ENCODE assay signal across 23 cellular contexts in the genomic region with DNA sequence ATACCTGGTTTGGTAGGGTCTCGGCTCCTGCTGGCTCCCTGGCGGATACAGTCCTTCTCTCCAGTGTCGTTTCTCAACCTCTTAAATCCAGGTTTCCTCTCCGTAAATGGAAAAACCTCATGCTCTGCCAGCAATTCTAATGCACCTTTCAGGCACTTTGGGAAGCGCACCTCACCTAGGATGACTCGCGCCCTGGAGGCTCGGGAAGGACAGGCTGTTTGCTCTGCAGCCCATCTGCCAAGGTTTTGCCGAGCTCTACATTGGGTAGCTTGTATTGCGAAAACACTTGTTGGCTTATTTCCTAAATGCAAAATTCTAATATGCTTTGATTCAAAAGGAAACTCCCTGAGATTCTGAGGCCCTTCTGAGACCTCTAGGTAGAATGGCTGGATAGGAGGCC.
A peak's percentile ranks its signal among the peaks of the same experiment; 100 is the strongest.
DNase-seq lines count a peak whose midpoint lies in the region; ATAC-seq, FAIRE-seq and TF ChIP-seq lines count a peak whose summit lies in the region.
"Had no signal": no experiment of that assay in that cellular context is flagged by ENCODE, and none has a peak within 500 bp of the region (broad histone marks: within the 10 kb centered on the region; RNA-seq: fewer than 3 reads in every experiment).

No MANE protein-coding gene starts in this region.

- H3K27me3 ChIP-seq in CD8-positive, alpha-beta memory T cell (ENCODE audit: insufficient read depth, low read length, poor library complexity, severe bottlenecking), result no peaks in the 10 kb centered on the region
- no peaks in the 10 kb centered on the region for H3K27me3 ChIP-seq in pancreas
- H3K27me3 ChIP-seq: spleen, vagina had no signal

- peaks cover 62% of the 10 kb centered on the region for H3K4me1 Mint-ChIP-seq in activated CD4-positive, alpha-beta memory T cell treated with anti-CD3 and anti-CD28 coated beads, Interleukin-2, amount 10 ng/mL, durations not matched to agents 7 days and 5 days
- peaks cover 49% of the 10 kb centered on the region for H3K4me1 Mint-ChIP-seq in activated CD4-positive, alpha-beta memory T cell treated with anti-CD3 and anti-CD28 coated beads for 36 hours (ENCODE audit: low read depth)
- H3K4me1 Mint-ChIP-seq in CD8-positive, alpha-beta memory T cell, result peaks cover 71 to 87% (median 81%) of the 10 kb centered on the region in 3 donors
- H3K4me1 Mint-ChIP-seq in T-cell (peaks cover 73 to 89% (median 85%) of the 10 kb centered on the region in 3 donors), nephron (peaks cover 43% of the 10 kb centered on the region)

- H3K4me3 Mint-ChIP-seq in activated CD4-positive, alpha-beta memory T cell treated with anti-CD3 and anti-CD28 coated beads, Interleukin-2, amount 10 ng/mL, durations not matched to agents 7 days and 5 days, result no peak overlapping the region
- no peak overlapping the region for H3K4me3 Mint-ChIP-seq in activated CD4-positive, alpha-beta memory T cell treated with anti-CD3 and anti-CD28 coated beads for 36 hours
- peak overlapping the region in 2 of 7 donors; percentile 52 to 66 for H3K4me3 Mint-ChIP-seq in CD8-positive, alpha-beta memory T cell
- H3K4me3 Mint-ChIP-seq in T-cell (peak overlapping the region in 1 of 3 donors; percentile 68), nephron (no peak overlapping the region)

- no peaks in the 10 kb centered on the region for H3K9me3 Mint-ChIP-seq in activated CD4-positive, alpha-beta memory T cell treated with anti-CD3 and anti-CD28 coated beads, Interleukin-2, amount 10 ng/mL, durations not matched to agents 7 days and 5 days
- H3K9me3 Mint-ChIP-seq in activated CD4-positive, alpha-beta memory T cell treated with anti-CD3 and anti-CD28 coated beads for 36 hours, result no peaks in the 10 kb centered on the region
- no peaks in the 10 kb centered on the region for H3K9me3 Mint-ChIP-seq in CD8-positive, alpha-beta memory T cell
- H3K9me3 Mint-ChIP-seq in T-cell (no peaks in the 10 kb centered on the region), nephron (no peaks in the 10 kb centered on the region)

- no peak overlapping the region for H3K27ac ChIP-seq in CD8-positive, alpha-beta memory T cell (ENCODE audit: low read depth, low read length)
- no peak overlapping the region for H3K27ac ChIP-seq in pancreas
- H3K27ac ChIP-seq: SJCRH30, vagina had no signal

- H3K36me3 Mint-ChIP-seq in activated CD4-positive, alpha-beta memory T cell treated with anti-CD3 and anti-CD28 coated beads, Interleukin-2, amount 10 ng/mL, durations not matched to agents 7 days and 5 days (ENCODE audit: low read depth), result peaks cover 3% of the 10 kb centered on the region
- no peaks in the 10 kb centered on the region for H3K36me3 Mint-ChIP-seq in activated CD4-positive, alpha-beta memory T cell treated with anti-CD3 and anti-CD28 coated beads for 36 hours
- H3K36me3 Mint-ChIP-seq in CD8-positive, alpha-beta memory T cell, result no peaks in the 10 kb centered on the region
- H3K36me3 Mint-ChIP-seq in T-cell (no peaks in the 10 kb centered on the region), nephron (ENCODE audit: low read depth) (no peaks in the 10 kb centered on the region)

- FAIRE-seq in pancreas (lab: Jason Lieb, UNC), result no peak
- FAIRE-seq: astrocyte had no signal

- ATAC-seq in T-cell (replicated peaks in 1 of 4) (no peak), pancreas (no peak)

- no peak overlapping the region for H3K4me3 ChIP-seq in CD8-positive, alpha-beta memory T cell (ENCODE audit: low read length)
- H3K4me3 ChIP-seq in pancreas, result no peak overlapping the region
- H3K4me3 ChIP-seq: SJCRH30, spleen, vagina had no signal

- peaks cover 6% of the 10 kb centered on the region for H3K27me3 Mint-ChIP-seq in activated CD4-positive, alpha-beta memory T cell treated with anti-CD3 and anti-CD28 coated beads, Interleukin-2, amount 10 ng/mL, durations not matched to agents 7 days and 5 days
- no peaks in the 10 kb centered on the region for H3K27me3 Mint-ChIP-seq in activated CD4-positive, alpha-beta memory T cell treated with anti-CD3 and anti-CD28 coated beads for 36 hours
- no peaks in the 10 kb centered on the region for H3K27me3 Mint-ChIP-seq in CD8-positive, alpha-beta memory T cell
- H3K27me3 Mint-ChIP-seq in T-cell, result no peaks in the 10 kb centered on the region
- H3K27me3 Mint-ChIP-seq in nephron (ENCODE audit: low read depth), result peaks cover 19% of the 10 kb centered on the region

- no peaks in the 10 kb centered on the region for H3K9me3 ChIP-seq in CD8-positive, alpha-beta memory T cell (ENCODE audit: low read length)
- H3K9me3 ChIP-seq in pancreas, result no peaks in the 10 kb centered on the region
- H3K9me3 ChIP-seq: Caco-2, SJCRH30, spleen, vagina had no signal

- no peak for TF ChIP-seq CTCF in nephron (IDR thresholded peaks at IDR 0.05; ENCODE audit: unreplicated experiment in 3 of 3)
- TF ChIP-seq CTCF in pancreas (IDR thresholded peaks at IDR 0.05), result no peak

- CTCF ChIA-PET in activated CD4-positive, alpha-beta memory T cell treated with anti-CD3 and anti-CD28 coated beads, Interleukin-2, amount 10 ng/mL, durations not matched to agents 7 days and 5 days (lab: Charles Lee), result interaction anchor here (1.5 kb wide), 1 partner anchor 135 kb away, joined by 3 read pairs; no protein-coding TSS in a partner anchor
- CTCF ChIA-PET in activated CD4-positive, alpha-beta memory T cell treated with anti-CD3 and anti-CD28 coated beads for 36 hours (lab: Charles Lee), result interaction anchor here (2.0 kb wide), 1 partner anchor 135 kb away, joined by 9 read pairs; no protein-coding TSS in a partner anchor
- CTCF ChIA-PET in CD8-positive, alpha-beta memory T cell (lab: Charles Lee), result no interaction called here
- CTCF ChIA-PET in T-cell (lab: Charles Lee), result no interaction called here

- intact Hi-C loops in activated CD4-positive, alpha-beta memory T cell treated with anti-CD3 and anti-CD28 coated beads for 36 hours (cut with micrococcal nuclease), result no loop called here
- intact Hi-C loops in pancreas (cut with DNase I), result no loop called here

- no peaks in the 10 kb centered on the region for H3K36me3 ChIP-seq in CD8-positive, alpha-beta memory T cell (ENCODE audit: insufficient read depth, low read length)
- no peaks in the 10 kb centered on the region for H3K36me3 ChIP-seq in pancreas
- H3K36me3 ChIP-seq: SJCRH30, spleen, vagina had no signal

- H3K4me1 ChIP-seq in CD8-positive, alpha-beta memory T cell (ENCODE audit: insufficient read depth, low read length), result peaks cover 73% of the 10 kb centered on the region
- peaks cover 0 to 6% (median 0%) of the 10 kb centered on the region in 3 donors for H3K4me1 ChIP-seq in pancreas
- H3K4me1 ChIP-seq: SJCRH30 had no signal

- WGBS in pancreas, 2 donors, result 77 to 80% methylated on average over 10 of the region's 10 CpGs

- POLR2A ChIA-PET in activated CD4-positive, alpha-beta memory T cell treated with anti-CD3 and anti-CD28 coated beads, Interleukin-2, amount 10 ng/mL, durations not matched to agents 7 days and 5 days (lab: Charles Lee), result interaction anchor here (1.8 to 3.4 kb wide), 2 partner anchors 8 to 10 kb away, joined by 9 to 29 read pairs; no protein-coding TSS in a partner anchor
- POLR2A ChIA-PET in activated CD4-positive, alpha-beta memory T cell treated with anti-CD3 and anti-CD28 coated beads for 36 hours (lab: Charles Lee), result no interaction called here
- POLR2A ChIA-PET in CD8-positive, alpha-beta memory T cell (lab: Charles Lee), result no interaction called here
- POLR2A ChIA-PET in T-cell (lab: Charles Lee), result interaction anchor here in 1 of 2 donors (1.0 kb wide), 1 partner anchor 9 kb away, joined by 3 read pairs; no protein-coding TSS in a partner anchor

- peak overlapping the region; percentile 99 for H3K27ac Mint-ChIP-seq in activated CD4-positive, alpha-beta memory T cell treated with anti-CD3 and anti-CD28 coated beads, Interleukin-2, amount 10 ng/mL, durations not matched to agents 7 days and 5 days
- no peak overlapping the region for H3K27ac Mint-ChIP-seq in activated CD4-positive, alpha-beta memory T cell treated with anti-CD3 and anti-CD28 coated beads for 36 hours
- H3K27ac Mint-ChIP-seq in CD8-positive, alpha-beta memory T cell, result peak overlapping the region; percentile 36 to 95 (median 90)
- peak overlapping the region; percentile 92 to 96 for H3K27ac Mint-ChIP-seq in T-cell
- H3K27ac Mint-ChIP-seq in nephron, result peak overlapping the region; percentile 30 to 92 (median 71)

- no peak for DNase-seq in activated CD4-positive, alpha-beta memory T cell treated with anti-CD3 and anti-CD28 coated beads, Interleukin-2, amount 10 ng/mL, durations not matched to agents 7 days and 5 days
- no peak for DNase-seq in activated CD4-positive, alpha-beta memory T cell treated with anti-CD3 and anti-CD28 coated beads for 36 hours
- DNase-seq in CD8-positive, alpha-beta memory T cell, result no peak
- no peak for DNase-seq in T-cell
- DNase-seq in mucosa of gallbladder (ENCODE audit: low spot score), result no peak
- DNase-seq in hepatic stellate cell (ENCODE audit: low spot score), result no peak
- no peak for DNase-seq in pancreas
- DNase-seq: activated CD8-positive, alpha-beta memory T cell treated with anti-CD3 and anti-CD28 coated beads, Interleukin-2, amount 50 U/mL, for 4 hours; activated gamma-delta T cell treated with Interleukin-2 at 50 U/mL for 16 hours; Caco-2; effector memory CD4-positive, alpha-beta T cell; GOT3; KG1; midbrain; NCI-H1048; NCI-H2107; NCI-H748 treated with DMSO at 0.1 percent for 48 hours; SJCRH30; spleen; T-helper 9 cell had no signal

Comparison
In these comparisons a context has a peak if more than half of its experiments do, and no peak if none do; other contexts are left out.
1. CTCF ChIA-PET loops: an anchor here in activated CD4-positive, alpha-beta memory T cell treated with anti-CD3 and anti-CD28 coated beads, Interleukin-2, amount 10 ng/mL, durations not matched to agents 7 days and 5 days (1.5 kb wide) and activated CD4-positive, alpha-beta memory T cell treated with anti-CD3 and anti-CD28 coated beads for 36 hours (2.0 kb wide); none called in CD8-positive, alpha-beta memory T cell and T-cell.